In the genomic region with DNA sequence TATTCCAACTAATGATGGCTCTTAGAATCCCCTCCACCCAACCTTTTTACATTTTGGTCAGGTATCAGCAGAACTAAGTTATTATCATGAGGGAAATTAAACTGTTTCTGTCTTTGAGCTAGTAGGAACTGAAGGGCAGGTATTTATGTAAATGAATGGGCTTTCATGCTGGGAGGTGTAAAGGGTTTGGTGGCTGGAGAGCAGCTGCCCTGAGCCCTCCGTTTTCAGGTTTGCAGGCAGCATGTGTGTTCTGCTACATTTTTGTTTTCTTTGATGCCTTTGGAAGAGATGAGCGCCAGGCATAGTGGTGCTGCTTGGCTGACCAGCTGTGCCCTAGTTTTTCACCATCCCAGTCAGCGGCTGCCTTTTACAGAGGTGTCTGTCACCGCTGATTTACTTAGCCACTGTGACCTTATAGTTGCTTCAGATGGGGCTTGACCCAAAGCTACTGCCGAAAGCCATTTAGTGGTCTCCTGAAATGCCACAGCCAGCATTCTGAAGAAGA, we compare ENCODE assay signal across 8 cellular contexts.
DNase-seq lines count a peak whose midpoint lies in the region; ATAC-seq and TF ChIP-seq lines count a peak whose summit lies in the region.

No MANE protein-coding gene starts in this region.

- 9 to 10% methylated on average over 4 to 5 of the region's 5 CpGs for WGBS in endodermal cell (ENCODE audit: insufficient coverage in 1 of 2, insufficient read length in 1 of 2), 2 experiments

- H3K27me3 ChIP-seq in endodermal cell (ENCODE audit: control insufficient read depth, insufficient read depth, low read length, poor library complexity, severe bottlenecking): peaks cover 26% of the 10 kb centered on the region

- peaks cover 46% of the 10 kb centered on the region for H3K4me1 Mint-ChIP-seq in endodermal cell
- H3K4me1 Mint-ChIP-seq in nephron progenitor cell: peaks cover 54% of the 10 kb centered on the region

- H3K27ac Mint-ChIP-seq in endodermal cell (peak overlapping the region; percentile 42), nephron progenitor cell (peak overlapping the region; percentile 83)

- peaks cover 15% of the 10 kb centered on the region for H3K27me3 Mint-ChIP-seq in endodermal cell (ENCODE audit: insufficient read depth)
- H3K27me3 Mint-ChIP-seq in nephron progenitor cell (ENCODE audit: low read depth, poor library complexity): peaks cover 7% of the 10 kb centered on the region

- peaks cover 20% of the 10 kb centered on the region for H3K4me1 ChIP-seq in endodermal cell (ENCODE audit: control insufficient read depth, insufficient read depth, low read length)

- TF ChIP-seq CTCF in endodermal cell (conservative IDR thresholded peaks at IDR 0.05): no peak
- TF ChIP-seq CTCF in nephron progenitor cell (IDR thresholded peaks at IDR 0.05): no peak
- no peak for TF ChIP-seq CTCF in GM13976 (IDR thresholded peaks at IDR 0.05; ENCODE audit: borderline replicate concordance, control extremely low read depth, extremely low read depth, insufficient read depth, missing control alignments)
- no peak for TF ChIP-seq CTCF in GM10248 (IDR thresholded peaks at IDR 0.05; ENCODE audit: control extremely low read depth, extremely low read depth, low read depth, missing control alignments)

- ATAC-seq in GM18511 (IDR thresholded peaks at IDR 0.05; ENCODE audit: unreplicated experiment) (peak; percentile 28), HG03565 (IDR thresholded peaks at IDR 0.05; ENCODE audit: unreplicated experiment) (peak; percentile 8), GM18505 (IDR thresholded peaks at IDR 0.05; ENCODE audit: unreplicated experiment) (no peak), HG02588 (IDR thresholded peaks at IDR 0.05; ENCODE audit: unreplicated experiment) (no peak)

- no peak for TF ChIP-seq POLR2A in GM18505 (IDR thresholded peaks at IDR 0.05; ENCODE audit: borderline replicate concordance, extremely low read depth, insufficient read depth, insufficient read length)

- H3K4me3 ChIP-seq in endodermal cell (ENCODE audit: low read length): peak overlapping the region; percentile 77

- H3K27ac ChIP-seq in endodermal cell (ENCODE audit: low read depth, low read length): no peak overlapping the region

- peak; percentile 77 for DNase-seq in endodermal cell
- DNase-seq in nephron progenitor cell: peak; percentile 56
- no peak for DNase-seq in GM13976 (ENCODE audit: low spot score)
- no peak for DNase-seq in GM10248 (ENCODE audit: extremely low spot score)

- POLR2A ChIA-PET in GM10248 (lab: Yijun Ruan, JAX): no interaction called here

- no peaks in the 10 kb centered on the region for H3K9me3 ChIP-seq in endodermal cell (ENCODE audit: control insufficient read depth, low read length)

- H3K9ac ChIP-seq in endodermal cell (ENCODE audit: extremely low read depth, low read length, poor library complexity, severe bottlenecking): peak overlapping the region; percentile 27

- in situ Hi-C loops in GM13976 (cut with MboI; ENCODE audit: low sequenced_read_pairs, unreplicated experiment): no loop called here

- no peaks in the 10 kb centered on the region for H3K36me3 ChIP-seq in endodermal cell (ENCODE audit: control insufficient read depth, insufficient read depth, low read length)

- CTCF ChIA-PET in GM10248 (lab: Yijun Ruan, JAX): interaction anchor here (1.2 to 4.6 kb wide), 4 partner anchors 12 to 24 kb away, joined by 4 to 23 read pairs (median 5); no protein-coding TSS in a partner anchor

- no peaks in the 10 kb centered on the region for H3K9me3 Mint-ChIP-seq in endodermal cell
- H3K9me3 Mint-ChIP-seq in nephron progenitor cell: no peaks in the 10 kb centered on the region

- H3K4me3 Mint-ChIP-seq in endodermal cell: peak overlapping the region; percentile 52
- peak overlapping the region; percentile 83 for H3K4me3 Mint-ChIP-seq in nephron progenitor cell

- H3K36me3 Mint-ChIP-seq in endodermal cell (ENCODE audit: low read depth): no peaks in the 10 kb centered on the region
- no peaks in the 10 kb centered on the region for H3K36me3 Mint-ChIP-seq in nephron progenitor cell (ENCODE audit: low read depth)

Comparison
In these comparisons a context has a peak if more than half of its experiments do, and no peak if none do; other contexts are left out.
1. ATAC-seq: peak in GM18511 (single experiment) and HG03565 (single experiment); none in GM18505 (single experiment) and HG02588 (single experiment).
2. DNase-seq: peak in endodermal cell (single experiment) and nephron progenitor cell (single experiment); none in GM13976 (single experiment) and GM10248 (single experiment).